ENCODE assay signal across 13 cellular contexts in genomic region chr12:46907791-46908190, GRCh38.
DNase-seq lines count a peak whose midpoint lies in the region; ATAC-seq and TF ChIP-seq lines count a peak whose summit lies in the region.
"Had no signal": no experiment of that assay in that cellular context is flagged by ENCODE, and none has a peak within 500 bp of the region (broad histone marks: within the 10 kb centered on the region; RNA-seq: fewer than 3 reads in every experiment).

No MANE protein-coding gene starts in this region.

- H3K27ac ChIP-seq in AG04450 (ENCODE audit: low read depth, low read length) = peak overlapping the region; percentile 13
- no peak overlapping the region for H3K27ac ChIP-seq in H9 (ENCODE audit: insufficient read length, low read depth, low read length)
- peak overlapping the region; percentile 91 for H3K27ac ChIP-seq in epithelial cell of prostate
- H3K27ac ChIP-seq in mesenchymal stem cell (ENCODE audit: low read length, poor library complexity, severe bottlenecking) = no peak overlapping the region
- H3K27ac ChIP-seq: C4-2B had no signal

- H4K20me1 ChIP-seq in H9 (ENCODE audit: control insufficient read depth, insufficient read depth, insufficient read length) = no peaks in the 10 kb centered on the region

- H3K4me3 ChIP-seq in AG04450 (ENCODE audit: low read depth, low read length) = no peak overlapping the region
- no peak overlapping the region for H3K4me3 ChIP-seq in mesenchymal stem cell (ENCODE audit: insufficient read depth in 1 of 2, low read depth in 1 of 2, low read length in 2 of 2)
- H3K4me3 ChIP-seq in H7 (ENCODE audit: insufficient read depth, low read depth, low read length) = no peak overlapping the region
- H3K4me3 ChIP-seq: GM23338 had no signal

- TF ChIP-seq CTCF in AG04450 (IDR thresholded peaks at IDR 0.05; ENCODE audit: low read depth, low read length) = no peak
- no peak for TF ChIP-seq CTCF in H9 (conservative IDR thresholded peaks at IDR 0.05)

- H3K23me2 ChIP-seq in H9 (ENCODE audit: insufficient read length, low read depth, low read length, poor library complexity, severe bottlenecking) = no peaks in the 10 kb centered on the region

- no peak overlapping the region for H2BK15ac ChIP-seq in H9 (ENCODE audit: low read depth, low read length)
- no peak overlapping the region for H2BK15ac ChIP-seq in mesenchymal stem cell (ENCODE audit: low read depth, poor library complexity, severe bottlenecking)

- H3K14ac ChIP-seq in H9 (ENCODE audit: insufficient read depth, low read length) = no peak overlapping the region
- no peak overlapping the region for H3K14ac ChIP-seq in mesenchymal stem cell (ENCODE audit: low read length in 2 of 2)

- H3K36me3 ChIP-seq in mesenchymal stem cell (ENCODE audit: control insufficient read depth in 1 of 2, insufficient read depth in 2 of 2, low read depth in 1 of 2, low read length in 2 of 2) (no peaks in the 10 kb centered on the region), H7 (replicated peaks; ENCODE audit: control insufficient read depth, insufficient read depth, low read length) (no peaks in the 10 kb centered on the region)

- no peak overlapping the region for H3T11ph ChIP-seq in H9 (ENCODE audit: low read length)

- H4K91ac ChIP-seq in H9 (ENCODE audit: insufficient read length, low read depth, low read length) (no peak overlapping the region), mesenchymal stem cell (ENCODE audit: low read length) (peak overlapping the region; percentile 44)

- H2BK12ac ChIP-seq in H9 (ENCODE audit: insufficient read length, low read depth, low read length) = no peak overlapping the region
- H2BK12ac ChIP-seq in mesenchymal stem cell (ENCODE audit: low read length in 2 of 2) = no peak overlapping the region

- H3K23ac ChIP-seq in H9 (ENCODE audit: insufficient read length, low read depth, low read length) (no peak overlapping the region), mesenchymal stem cell (ENCODE audit: low read length in 2 of 2) (no peak overlapping the region)

- H3K56ac ChIP-seq in H9 (ENCODE audit: insufficient read length, low read depth, low read length) = no peak overlapping the region

- H4K5ac ChIP-seq in H9 (ENCODE audit: insufficient read length, low read depth, low read length) = no peak overlapping the region

- H4K8ac ChIP-seq in H9 (replicated peaks; ENCODE audit: insufficient read length, low read depth, low read length) (peak overlapping the region; percentile 67), mesenchymal stem cell (ENCODE audit: low read length) (no peak overlapping the region)

- POLR2A ChIA-PET in AG04450 (lab: Yijun Ruan, JAX) = no interaction called here

- peaks cover 0 to 3% of the 10 kb centered on the region in 2 experiments; a peak in 1 of 4 replicates for H3K4me1 Mint-ChIP-seq in H9
- H3K4me1 Mint-ChIP-seq: GM23338 had no signal

- no peak for DNase-seq in AG04450 (ENCODE audit: low read depth, low spot score)
- DNase-seq in H9 = no peak
- no peak for DNase-seq in epithelial cell of prostate (ENCODE audit: low read depth, low spot score)
- no peak for DNase-seq in mesenchymal stem cell
- no peak for DNase-seq in H7
- DNase-seq in kidney glomerular epithelial cell (lab: John Stamatoyannopoulos, UW) = no peak
- no peak for DNase-seq in activated T-cell treated with anti-CD3 and anti-CD28 coated beads, Interleukin-2, amount 50 U/mL, for 1 hour
- DNase-seq: AML-193; Caco-2; CD4-positive, alpha-beta T cell had no signal

- H3K4me2 ChIP-seq in H9 (ENCODE audit: insufficient read depth, insufficient read length, low read length) (no peak overlapping the region), mesenchymal stem cell (ENCODE audit: low read length, poor library complexity, severe bottlenecking) (no peak overlapping the region)
- H3K4me2 ChIP-seq: GM23338 had no signal

- H2AFZ ChIP-seq in H9 (ENCODE audit: low read length) = no peak overlapping the region
- H2AFZ ChIP-seq in mesenchymal stem cell (ENCODE audit: low read depth, low read length) = no peak overlapping the region
- H2AFZ ChIP-seq: GM23338 had no signal

- peaks cover 0 to 4% (median 0%) of the 10 kb centered on the region in 3 experiments; a peak in 1 of 7 replicates for H3K36me3 Mint-ChIP-seq in H9 (ENCODE audit: insufficient read depth in 1 of 3, low read depth in 3 of 3)

- no peak overlapping the region for H2BK20ac ChIP-seq in H9 (ENCODE audit: low read depth, low read length, poor library complexity, severe bottlenecking)

- no peak overlapping the region for H3K9ac ChIP-seq in H9 (ENCODE audit: extremely low read depth, insufficient read length, low read length)
- H3K9ac ChIP-seq in mesenchymal stem cell (ENCODE audit: low read length) = no peak overlapping the region

- ATAC-seq in HG02763 (IDR thresholded peaks at IDR 0.05; ENCODE audit: unreplicated experiment) = no peak
- ATAC-seq: GM23338 had no signal

- H3K4me3 Mint-ChIP-seq in H9 = no peak overlapping the region
- H3K4me3 Mint-ChIP-seq: CD4-positive, alpha-beta T cell; GM23338 had no signal

- H2AK5ac ChIP-seq in H9 (ENCODE audit: insufficient read length, low read length) (no peak overlapping the region), mesenchymal stem cell (ENCODE audit: low read length, severe bottlenecking) (peak overlapping the region; percentile 31)

- H3K18ac ChIP-seq in H9 (ENCODE audit: insufficient read length, low read depth, low read length) (no peak overlapping the region), mesenchymal stem cell (ENCODE audit: low read depth in 1 of 2, low read length in 2 of 2) (no peak overlapping the region)

- H3K9me3 ChIP-seq in AG04450 (ENCODE audit: control insufficient read depth, insufficient read depth, low read length) = no peaks in the 10 kb centered on the region; the same call in 1 of the 2 replicates
- no peaks in the 10 kb centered on the region for H3K9me3 ChIP-seq in H9 (ENCODE audit: control insufficient read depth, low read depth, low read length)
- peaks cover 17% of the 10 kb centered on the region for H3K9me3 ChIP-seq in mesenchymal stem cell (ENCODE audit: control insufficient read depth, low read length)

- no peak overlapping the region for H3K4ac ChIP-seq in H9 (ENCODE audit: low read depth, low read length)
- no peak overlapping the region for H3K4ac ChIP-seq in mesenchymal stem cell (ENCODE audit: low read depth in 1 of 2, low read length in 2 of 2)

- H3K4me1 ChIP-seq in H9 (ENCODE audit: insufficient read depth, low read length) (no peaks in the 10 kb centered on the region), mesenchymal stem cell (ENCODE audit: control insufficient read depth, insufficient read depth, low read depth, low read length) (peaks cover 6% of the 10 kb centered on the region)
- H3K4me1 ChIP-seq: Caco-2 had no signal

- peaks cover 0 to 5% of the 10 kb centered on the region in 2 experiments; a peak in 3 of 5 replicates for H3K9me3 Mint-ChIP-seq in H9
- H3K9me3 Mint-ChIP-seq: GM23338 had no signal

- no peaks in the 10 kb centered on the region for H3K79me1 ChIP-seq in H9 (ENCODE audit: insufficient read depth, low read depth, low read length, poor library complexity, severe bottlenecking)
- H3K79me1 ChIP-seq in mesenchymal stem cell (replicated peaks; ENCODE audit: low read length, poor library complexity, severe bottlenecking) = no peaks in the 10 kb centered on the region

- H3K27me3 Mint-ChIP-seq in H9 (ENCODE audit: low read depth) = no peaks in the 10 kb centered on the region

- H2BK120ac ChIP-seq in H9 (ENCODE audit: low read depth, low read length, poor library complexity, severe bottlenecking) (no peak overlapping the region), mesenchymal stem cell (ENCODE audit: low read depth, low read length) (no peak overlapping the region)

- H3K27me3 ChIP-seq in AG04450 (ENCODE audit: control insufficient read depth, insufficient read depth, low read length) (no peaks in the 10 kb centered on the region), H9 (ENCODE audit: insufficient read depth, low read length) (no peaks in the 10 kb centered on the region), mesenchymal stem cell (ENCODE audit: control insufficient read depth in 1 of 2, insufficient read depth in 1 of 2, low read length in 2 of 2) (no peaks in the 10 kb centered on the region), H7 (ENCODE audit: control insufficient read depth, insufficient read depth, low read length) (no peaks in the 10 kb centered on the region)

- CTCF ChIA-PET in AG04450 (lab: Charles Lee) = no interaction called here

- WGBS in H9 (ENCODE audit: extremely low coverage, insufficient read length, low lambda C conversion rate) = no CpG with 5 or more reads among the region's 3 CpGs
- WGBS in mesenchymal stem cell = 82% methylated on average over 3 of the region's 3 CpGs

- H2BK5ac ChIP-seq in H9 (ENCODE audit: insufficient read length, low read length) = no peak overlapping the region
- peak overlapping the region; percentile 9 for H2BK5ac ChIP-seq in mesenchymal stem cell (ENCODE audit: low read depth, low read length, poor library complexity, severe bottlenecking)

- no peaks in the 10 kb centered on the region for H3K79me2 ChIP-seq in H9 (ENCODE audit: insufficient read depth, low read length)

- H3K27ac Mint-ChIP-seq in H9 = no peak overlapping the region; a peak in 1 of 7 replicates
- H3K27ac Mint-ChIP-seq: CD4-positive, alpha-beta T cell; GM23338 had no signal

Comparison
In these comparisons a context has a peak if more than half of its experiments do, and no peak if none do; other contexts are left out.
1. H3K27ac ChIP-seq: peak in AG04450 (single experiment) and epithelial cell of prostate (single experiment); none in H9 (single experiment) and mesenchymal stem cell (single experiment).